ENCODE assay signal across 12 cellular contexts in genomic region chr16:72952404-72953301, GRCh38.
A peak's percentile ranks its signal among the peaks of the same experiment; 100 is the strongest.
DNase-seq lines count a peak whose midpoint lies in the region; ATAC-seq, FAIRE-seq and TF ChIP-seq lines count a peak whose summit lies in the region.
"Had no signal": no experiment of that assay in that cellular context is flagged by ENCODE, and none has a peak within 500 bp of the region (broad histone marks: within the 10 kb centered on the region; RNA-seq: fewer than 3 reads in every experiment).

No MANE protein-coding gene starts in this region.

- H3K4me1 ChIP-seq in SJCRH30 (peaks cover 16% of the 10 kb centered on the region), rectal smooth muscle tissue (ENCODE audit: control insufficient read depth, insufficient read depth, low read length) (peaks cover 6% of the 10 kb centered on the region)

- ATAC-seq in HG02588 (IDR thresholded peaks at IDR 0.05; ENCODE audit: unreplicated experiment), result no peak
- ATAC-seq: activated CD8-positive, alpha-beta T cell treated with anti-CD3 and anti-CD28 coated beads for 36 hours; activated naive CD4-positive, alpha-beta T cell treated with anti-CD3 and anti-CD28 coated beads, Interleukin-2, amount 50 U/mL, for 72 hours had no signal

- H3K4me3 ChIP-seq in SJCRH30 (peak overlapping the region; percentile 20), fibroblast of the aortic adventitia (ENCODE audit: low read depth, low read length) (peak overlapping the region; percentile 31), rectal smooth muscle tissue (ENCODE audit: low read length) (peak overlapping the region; percentile 0)

- peak overlapping the region; percentile 50 for H3K27ac ChIP-seq in SJCRH30
- peak overlapping the region; percentile 16 for H3K27ac ChIP-seq in rectal smooth muscle tissue (ENCODE audit: low read depth, low read length)

- no peak for TF ChIP-seq POLR2A in H54 (IDR thresholded peaks at IDR 0.05; ENCODE audit: low read depth, low read length)

- H3K36me3 ChIP-seq in SJCRH30 (peaks cover 13% of the 10 kb centered on the region; the same call in 1 of the 2 replicates), rectal smooth muscle tissue (ENCODE audit: control insufficient read depth, insufficient read depth, low read length) (peaks cover 4% of the 10 kb centered on the region)

- DNase-seq in AG20443 (ENCODE audit: low spot score) (peak; percentile 65), SJCRH30 (peak; percentile 64 to 72), fibroblast of the aortic adventitia (ENCODE audit: low read depth) (peak; percentile 77), SHP77 treated with DMSO at 0.1 percent for 48 hours (lab: John Stamatoyannopoulos, UW) (no peak), H54 (ENCODE audit: insufficient read length, low spot score) (no peak)
- DNase-seq in activated naive CD4-positive, alpha-beta T cell (lab: John Stamatoyannopoulos, UW), result no peak
- DNase-seq: activated CD8-positive, alpha-beta T cell treated with anti-CD3 and anti-CD28 coated beads for 36 hours; stimulated activated CD4-positive, alpha-beta T cell treated with anti-CD3 and anti-CD28 coated beads, Interleukin-4, amount 100 ng/mL, for 24 hours had no signal

- no peak for FAIRE-seq in H54 (lab: Jason Lieb, UNC)
- FAIRE-seq: GM12891 had no signal

- H3K27me3 ChIP-seq in SJCRH30 (no peaks in the 10 kb centered on the region), rectal smooth muscle tissue (ENCODE audit: control insufficient read depth, insufficient read depth, low read length) (no peaks in the 10 kb centered on the region)

- no peak for TF ChIP-seq CTCF in fibroblast of the aortic adventitia (IDR thresholded peaks at IDR 0.05; ENCODE audit: insufficient read depth, low read length)

- no peak overlapping the region for H3K9ac ChIP-seq in rectal smooth muscle tissue (ENCODE audit: low read length)

- H3K9me3 ChIP-seq in SJCRH30 (replicated peaks), result no peaks in the 10 kb centered on the region

Comparison
In these comparisons a context has a peak if more than half of its experiments do, and no peak if none do; other contexts are left out.
1. DNase-seq: peak in AG20443 (single experiment), SJCRH30 (2 of 2) and fibroblast of the aortic adventitia (single experiment); none in SHP77 treated with DMSO at 0.1 percent for 48 hours (single experiment), H54 (single experiment) and activated naive CD4-positive, alpha-beta T cell (0 of 4).
2. Peak in every context shown above with its lines, with median percentiles within 50 percentile points of each other: H3K4me3 ChIP-seq.